ENCODE assay signal across 8 cellular contexts in genomic region chr6:150417899-150418824, GRCh38. TPM values are rescaled to one million over a fixed set of nuclear protein-coding genes. Genes with fewer than 3 reads are reported as not detected.
A peak's percentile ranks its signal among the peaks of the same experiment; 100 is the strongest.
DNase-seq lines count a peak whose midpoint lies in the region; ATAC-seq, FAIRE-seq and TF ChIP-seq lines count a peak whose summit lies in the region.

No MANE protein-coding gene starts in this region.

- no peak overlapping the region for H2BK120ac ChIP-seq in neuronal stem cell (ENCODE audit: low read depth, low read length)

- no peak overlapping the region for H3K27ac ChIP-seq in neuronal stem cell (replicated peaks; ENCODE audit: low read length)

- no peak overlapping the region for H4K91ac ChIP-seq in neuronal stem cell (ENCODE audit: low read depth, low read length, poor library complexity)

- H2AFZ ChIP-seq in neuronal stem cell (ENCODE audit: low read length) = peak overlapping the region; percentile 95

- H3K79me1 ChIP-seq in neuronal stem cell (ENCODE audit: low read depth, low read length) = no peaks in the 10 kb centered on the region

- H3K27me3 ChIP-seq in neuronal stem cell (ENCODE audit: control insufficient read depth in 3 of 3, insufficient read depth in 3 of 3, low read depth in 1 of 3, low read length in 3 of 3) = no peaks in the 10 kb centered on the region

- POLR2A ChIA-PET in activated CD4-positive, alpha-beta memory T cell treated with anti-CD3 and anti-CD28 coated beads, Interleukin-2, amount 10 ng/mL, durations not matched to agents 7 days and 5 days (lab: Charles Lee) = interaction anchor here (1.0 to 2.5 kb wide), 4 partner anchors 73 to 385 kb away, joined by 3 to 8 read pairs (median 4); no protein-coding TSS in a partner anchor

- no peak overlapping the region for H3K4ac ChIP-seq in neuronal stem cell (ENCODE audit: low read length)

- H3K18ac ChIP-seq in neuronal stem cell (ENCODE audit: low read length) = no peak overlapping the region

- no peak overlapping the region for H4K8ac ChIP-seq in neuronal stem cell (ENCODE audit: low read depth, low read length)

- H3K9me3 ChIP-seq in neuronal stem cell (replicated peaks in 1 of 2; ENCODE audit: control insufficient read depth in 2 of 2, insufficient read depth in 1 of 2, low read depth in 1 of 2, low read length in 2 of 2) = peaks cover 2 to 10% of the 10 kb centered on the region in 2 donors

- CTCF ChIA-PET in activated CD4-positive, alpha-beta memory T cell treated with anti-CD3 and anti-CD28 coated beads, Interleukin-2, amount 10 ng/mL, durations not matched to agents 7 days and 5 days (lab: Charles Lee) = interaction anchor here (0.6 to 6.5 kb wide), 42 partner anchors 8 to 917 kb away, joined by 3 to 106 read pairs (median 4); partner anchors contain the start of gene PLEKHG1

- no CpG with 5 or more reads among the region's 12 CpGs for WGBS in neuronal stem cell (ENCODE audit: extremely low coverage in 2 of 2, insufficient read length in 2 of 2, insufficient replicate concordance in 1 of 2), 2 donors

- peak; percentile 64 for ATAC-seq in HG03025 (IDR thresholded peaks at IDR 0.05; ENCODE audit: low FRiP score, unreplicated experiment)

- peak overlapping the region; percentile 70 for H3K27ac Mint-ChIP-seq in activated CD4-positive, alpha-beta memory T cell treated with anti-CD3 and anti-CD28 coated beads, Interleukin-2, amount 10 ng/mL, durations not matched to agents 7 days and 5 days

- H3K9ac ChIP-seq in neuronal stem cell (ENCODE audit: low read depth, low read length, poor library complexity) = no peak overlapping the region

- no peaks in the 10 kb centered on the region for H3K4me1 ChIP-seq in neuronal stem cell (ENCODE audit: control insufficient read depth in 2 of 2, insufficient read depth in 1 of 2, low read depth in 1 of 2, low read length in 2 of 2)

- H3K27me3 Mint-ChIP-seq in activated CD4-positive, alpha-beta memory T cell treated with anti-CD3 and anti-CD28 coated beads, Interleukin-2, amount 10 ng/mL, durations not matched to agents 7 days and 5 days = peaks cover 28% of the 10 kb centered on the region

- no peak overlapping the region for H2BK5ac ChIP-seq in neuronal stem cell (ENCODE audit: low read length)

- TF ChIP-seq CTCF in fibroblast of villous mesenchyme (IDR thresholded peaks at IDR 0.05; ENCODE audit: insufficient read depth, low read depth, low read length) = peak; percentile 86

- no peak overlapping the region for H3K14ac ChIP-seq in neuronal stem cell (ENCODE audit: low read length)

- no peak for TF ChIP-seq POLR2A in GM12891 (IDR thresholded peaks at IDR 0.05; ENCODE audit: low read depth, low read length)

- peaks cover 31% of the 10 kb centered on the region for H3K4me1 Mint-ChIP-seq in activated CD4-positive, alpha-beta memory T cell treated with anti-CD3 and anti-CD28 coated beads, Interleukin-2, amount 10 ng/mL, durations not matched to agents 7 days and 5 days

- peak; percentile 88 for FAIRE-seq in GM12891 (lab: Jason Lieb, UNC)

- peaks cover 4% of the 10 kb centered on the region for H3K9me3 Mint-ChIP-seq in activated CD4-positive, alpha-beta memory T cell treated with anti-CD3 and anti-CD28 coated beads, Interleukin-2, amount 10 ng/mL, durations not matched to agents 7 days and 5 days

- no peak overlapping the region for H2AK5ac ChIP-seq in neuronal stem cell (ENCODE audit: low read depth, low read length)

- H2BK15ac ChIP-seq in neuronal stem cell (ENCODE audit: low read length) = no peak overlapping the region

- no peak overlapping the region for H3K23ac ChIP-seq in neuronal stem cell (ENCODE audit: low read depth, low read length, poor library complexity)

- no peaks in the 10 kb centered on the region for H3K36me3 ChIP-seq in neuronal stem cell (replicated peaks in 1 of 2; ENCODE audit: control insufficient read depth in 2 of 2, insufficient read depth in 2 of 2, low read length in 2 of 2)

- no peaks in the 10 kb centered on the region for H3K36me3 Mint-ChIP-seq in activated CD4-positive, alpha-beta memory T cell treated with anti-CD3 and anti-CD28 coated beads, Interleukin-2, amount 10 ng/mL, durations not matched to agents 7 days and 5 days (ENCODE audit: low read depth)

- peak overlapping the region; percentile 46 for H3K4me3 ChIP-seq in fibroblast of villous mesenchyme (ENCODE audit: low read depth, low read length)
- peak overlapping the region in 1 of 2 donors; percentile 32 for H3K4me3 ChIP-seq in neuronal stem cell (ENCODE audit: low read length in 2 of 2)

- no peak overlapping the region for H3K4me2 ChIP-seq in neuronal stem cell (ENCODE audit: insufficient read depth, low read length, poor library complexity, severe bottlenecking)

- H3K4me3 Mint-ChIP-seq in activated CD4-positive, alpha-beta memory T cell treated with anti-CD3 and anti-CD28 coated beads, Interleukin-2, amount 10 ng/mL, durations not matched to agents 7 days and 5 days = peak overlapping the region; percentile 64

- DNase-seq in Ammon's horn (ENCODE audit: low spot score) = peak; percentile 89
- DNase-seq in GM12891 (ENCODE audit: insufficient read length, low spot score) = peak; percentile 42
- DNase-seq in NCI-H2171 treated with DMSO at 0.1 percent for 48 hours (lab: John Stamatoyannopoulos, UW) = peak; percentile 78
- peak; percentile 48 for DNase-seq in activated CD4-positive, alpha-beta memory T cell treated with anti-CD3 and anti-CD28 coated beads, Interleukin-2, amount 10 ng/mL, durations not matched to agents 7 days and 5 days
- DNase-seq in fibroblast of villous mesenchyme (ENCODE audit: low read depth) = peak; percentile 82
- DNase-seq in neuronal stem cell (ENCODE audit: low spot score) = peak; percentile 39
- no peak for DNase-seq in effector CD4-positive, alpha-beta T cell

- H2BK12ac ChIP-seq in neuronal stem cell (ENCODE audit: low read length) = no peak overlapping the region

TF ChIP-seq in GM12891, 5 proteins besides CTCF, POLR2A, EP300 and RAD21:
- TF ChIP-seq TAF1 (IDR thresholded peaks at IDR 0.05; ENCODE audit: low read depth, low read length) (no peak), PAX5 (IDR thresholded peaks at IDR 0.05; ENCODE audit: insufficient read depth, low read length, severe bottlenecking) (no peak), POLR2AphosphoS5 (IDR thresholded peaks at IDR 0.05; ENCODE audit: low read depth, low read length) (no peak), SPI1 (IDR thresholded peaks at IDR 0.05; ENCODE audit: low read depth, low read length) (no peak), POU2F2 (IDR thresholded peaks at IDR 0.05; ENCODE audit: low read depth, low read length) (no peak)

RNA-seq across cellular contexts. Expression of gene IYD, which starts 49.4 kb away (rescaled TPM):
- not detected for polyA plus RNA-seq in GM12891 (2012; ENCODE audit: low read depth, missing spikeins)
- total RNA-seq in activated CD4-positive, alpha-beta memory T cell treated with anti-CD3 and anti-CD28 coated beads, Interleukin-2, amount 10 ng/mL, durations not matched to agents 7 days and 5 days = not detected
- not detected in 2 replicates for total RNA-seq in fibroblast of villous mesenchyme
- polyA plus RNA-seq in neuronal stem cell (2013, experiment 1 of 2) = not detected
- not detected for polyA plus RNA-seq in neuronal stem cell (2013, experiment 2 of 2)
